In genomic region chr4:102817613-102818268, GRCh38 we compare ENCODE assay signal across 10 cellular contexts. TPM values are rescaled to one million over a fixed set of nuclear protein-coding genes. Genes with fewer than 3 reads are reported as not detected.
A peak's percentile ranks its signal among the peaks of the same experiment; 100 is the strongest.
DNase-seq lines count a peak whose midpoint lies in the region; ATAC-seq lines count a peak whose summit lies in the region.
"Had no signal": no experiment of that assay in that cellular context is flagged by ENCODE, and none has a peak within 500 bp of the region (broad histone marks: within the 10 kb centered on the region; RNA-seq: fewer than 3 reads in every experiment).

No MANE protein-coding gene starts in this region.

- no peak for DNase-seq in activated T-cell treated with anti-CD3 and anti-CD28 coated beads, Interleukin-2, amount 50 U/mL, for 72 hours
- no peak for DNase-seq in activated T-cell treated with anti-CD3 and anti-CD28 coated beads for 4 hours
- no peak for DNase-seq in activated naive CD8-positive, alpha-beta T cell treated with anti-CD3 and anti-CD28 coated beads, Interleukin-2, amount 10 ng/mL, durations not matched to agents 7 days and 5 days
- no peak for DNase-seq in left lobe of liver (ENCODE audit: low spot score)
- no peak for DNase-seq in COR-L47 (lab: John Stamatoyannopoulos, UW)
- DNase-seq: NCI-H2081 had no signal

- peak overlapping the region in 3 of 5 donors; percentile 11 to 44 (median 17) for H3K4me3 ChIP-seq in subcutaneous abdominal adipose tissue (ENCODE audit: low read depth in 1 of 5, low read length in 5 of 5)
- H3K4me3 ChIP-seq: SJSA1 had no signal

- peak overlapping the region; percentile 59 to 88 for H3K4me3 Mint-ChIP-seq in activated T-cell treated with anti-CD3 and anti-CD28 coated beads, Interleukin-2, amount 50 U/mL, for 72 hours
- peak overlapping the region; percentile 53 for H3K4me3 Mint-ChIP-seq in activated naive CD8-positive, alpha-beta T cell treated with anti-CD3 and anti-CD28 coated beads, Interleukin-2, amount 10 ng/mL, durations not matched to agents 7 days and 5 days

- peaks cover 14 to 83% (median 76%) of the 10 kb centered on the region in 5 donors for H3K4me1 ChIP-seq in subcutaneous abdominal adipose tissue (ENCODE audit: control insufficient read depth in 5 of 5, insufficient read depth in 5 of 5, low read length in 5 of 5)

- H3K36me3 Mint-ChIP-seq in activated T-cell treated with anti-CD3 and anti-CD28 coated beads, Interleukin-2, amount 50 U/mL, for 72 hours (ENCODE audit: insufficient read depth in 2 of 2): peaks cover 10 to 61% of the 10 kb centered on the region in 2 donors
- peaks cover 33% of the 10 kb centered on the region for H3K36me3 Mint-ChIP-seq in activated naive CD8-positive, alpha-beta T cell treated with anti-CD3 and anti-CD28 coated beads, Interleukin-2, amount 10 ng/mL, durations not matched to agents 7 days and 5 days

- POLR2A ChIA-PET in activated naive CD8-positive, alpha-beta T cell treated with anti-CD3 and anti-CD28 coated beads, Interleukin-2, amount 10 ng/mL, durations not matched to agents 7 days and 5 days (lab: Charles Lee): interaction anchor here (0.6 to 2.8 kb wide), 3 partner anchors 9 to 1792 kb away, joined by 3 to 30 read pairs (median 4); partner anchors contain the start of gene UBE2D3

- H3K4me1 Mint-ChIP-seq in activated T-cell treated with anti-CD3 and anti-CD28 coated beads, Interleukin-2, amount 50 U/mL, for 72 hours (ENCODE audit: low read depth): peaks cover 93% of the 10 kb centered on the region
- H3K4me1 Mint-ChIP-seq in activated naive CD8-positive, alpha-beta T cell treated with anti-CD3 and anti-CD28 coated beads, Interleukin-2, amount 10 ng/mL, durations not matched to agents 7 days and 5 days: peaks cover 69% of the 10 kb centered on the region

- peak overlapping the region in 3 of 5 donors; percentile 1 to 59 (median 12) for H3K9ac ChIP-seq in subcutaneous abdominal adipose tissue (ENCODE audit: low read length in 5 of 5)

- no peaks in the 10 kb centered on the region for H3K9me3 Mint-ChIP-seq in activated T-cell treated with anti-CD3 and anti-CD28 coated beads, Interleukin-2, amount 50 U/mL, for 72 hours
- H3K9me3 Mint-ChIP-seq in activated naive CD8-positive, alpha-beta T cell treated with anti-CD3 and anti-CD28 coated beads, Interleukin-2, amount 10 ng/mL, durations not matched to agents 7 days and 5 days: no peaks in the 10 kb centered on the region

- no peaks in the 10 kb centered on the region for H3K27me3 ChIP-seq in subcutaneous abdominal adipose tissue (ENCODE audit: control insufficient read depth in 5 of 5, insufficient read depth in 4 of 5, low read length in 5 of 5)
- H3K27me3 ChIP-seq: SJSA1 had no signal

- H3K27ac Mint-ChIP-seq in activated T-cell treated with anti-CD3 and anti-CD28 coated beads, Interleukin-2, amount 50 U/mL, for 72 hours: peak overlapping the region; percentile 78
- H3K27ac Mint-ChIP-seq in activated naive CD8-positive, alpha-beta T cell treated with anti-CD3 and anti-CD28 coated beads, Interleukin-2, amount 10 ng/mL, durations not matched to agents 7 days and 5 days: peak overlapping the region; percentile 13

- H3K27me3 Mint-ChIP-seq in activated T-cell treated with anti-CD3 and anti-CD28 coated beads, Interleukin-2, amount 50 U/mL, for 72 hours (ENCODE audit: low read depth): no peaks in the 10 kb centered on the region
- no peaks in the 10 kb centered on the region for H3K27me3 Mint-ChIP-seq in activated naive CD8-positive, alpha-beta T cell treated with anti-CD3 and anti-CD28 coated beads, Interleukin-2, amount 10 ng/mL, durations not matched to agents 7 days and 5 days

- no peaks in the 10 kb centered on the region for H3K9me3 ChIP-seq in subcutaneous abdominal adipose tissue (ENCODE audit: control insufficient read depth in 5 of 5, low read length in 5 of 5)
- H3K9me3 ChIP-seq: SJSA1 had no signal

- ATAC-seq in activated T-cell treated with anti-CD3 and anti-CD28 coated beads, Interleukin-2, amount 50 U/mL, for 72 hours (replicated peaks in 1 of 2): peak; percentile 32 to 36
- no peak for ATAC-seq in activated naive CD8-positive, alpha-beta T cell treated with anti-CD3 and anti-CD28 coated beads, Interleukin-2, amount 10 ng/mL, durations not matched to agents 7 days and 5 days (ENCODE audit: low read depth)
- ATAC-seq in left lobe of liver (peak; percentile 12), HG03159 (IDR thresholded peaks at IDR 0.05; ENCODE audit: unreplicated experiment) (no peak), GM21360 (IDR thresholded peaks at IDR 0.05; ENCODE audit: unreplicated experiment) (no peak)

- H3K36me3 ChIP-seq in subcutaneous abdominal adipose tissue (ENCODE audit: control insufficient read depth in 5 of 5, insufficient read depth in 5 of 5, low read length in 5 of 5): no peaks in the 10 kb centered on the region

- peak overlapping the region; percentile 80 for H3K27ac ChIP-seq in subcutaneous abdominal adipose tissue (ENCODE audit: low read depth, low read length)
- H3K27ac ChIP-seq: SJSA1 had no signal

RNA-seq across cellular contexts. Expression of gene UBE2D3, which starts 9.6 kb away (rescaled TPM):
- 100 to 1,000 TPM; 460 to 481 TPM for total RNA-seq in activated T-cell treated with anti-CD3 and anti-CD28 coated beads, Interleukin-2, amount 50 U/mL, for 72 hours
- 100 to 1,000 TPM; 376 to 380 TPM for total RNA-seq in activated naive CD8-positive, alpha-beta T cell treated with anti-CD3 and anti-CD28 coated beads, Interleukin-2, amount 10 ng/mL, durations not matched to agents 7 days and 5 days
- 137 TPM for total RNA-seq in left lobe of liver

RNA-seq across cellular contexts. Expression of gene CISD2, which starts 51.1 kb away (rescaled TPM):
- 10 to 100 TPM; 36.3 to 38.4 TPM for total RNA-seq in activated T-cell treated with anti-CD3 and anti-CD28 coated beads, Interleukin-2, amount 50 U/mL, for 72 hours
- 10 to 100 TPM; 25.2 to 28.5 TPM for total RNA-seq in activated naive CD8-positive, alpha-beta T cell treated with anti-CD3 and anti-CD28 coated beads, Interleukin-2, amount 10 ng/mL, durations not matched to agents 7 days and 5 days
- 32.4 TPM for total RNA-seq in left lobe of liver

RNA-seq across cellular contexts. Expression of gene MANBA, which starts 57.0 kb away (rescaled TPM):
- total RNA-seq in activated T-cell treated with anti-CD3 and anti-CD28 coated beads, Interleukin-2, amount 50 U/mL, for 72 hours: 10 to 100 TPM; 14.8 to 16.8 TPM
- total RNA-seq in activated naive CD8-positive, alpha-beta T cell treated with anti-CD3 and anti-CD28 coated beads, Interleukin-2, amount 10 ng/mL, durations not matched to agents 7 days and 5 days: 10 to 100 TPM; 23.8 to 27.2 TPM
- total RNA-seq in left lobe of liver: 10.6 TPM

Comparison
In these comparisons a context has a peak if more than half of its experiments do, and no peak if none do; other contexts are left out.
1. ATAC-seq: peak in activated T-cell treated with anti-CD3 and anti-CD28 coated beads, Interleukin-2, amount 50 U/mL, for 72 hours (2 of 2) and left lobe of liver (single experiment); none in activated naive CD8-positive, alpha-beta T cell treated with anti-CD3 and anti-CD28 coated beads, Interleukin-2, amount 10 ng/mL, durations not matched to agents 7 days and 5 days (single experiment), HG03159 (single experiment) and GM21360 (single experiment).